20 cellular contexts compared by ENCODE assay signal in the genomic region with DNA sequence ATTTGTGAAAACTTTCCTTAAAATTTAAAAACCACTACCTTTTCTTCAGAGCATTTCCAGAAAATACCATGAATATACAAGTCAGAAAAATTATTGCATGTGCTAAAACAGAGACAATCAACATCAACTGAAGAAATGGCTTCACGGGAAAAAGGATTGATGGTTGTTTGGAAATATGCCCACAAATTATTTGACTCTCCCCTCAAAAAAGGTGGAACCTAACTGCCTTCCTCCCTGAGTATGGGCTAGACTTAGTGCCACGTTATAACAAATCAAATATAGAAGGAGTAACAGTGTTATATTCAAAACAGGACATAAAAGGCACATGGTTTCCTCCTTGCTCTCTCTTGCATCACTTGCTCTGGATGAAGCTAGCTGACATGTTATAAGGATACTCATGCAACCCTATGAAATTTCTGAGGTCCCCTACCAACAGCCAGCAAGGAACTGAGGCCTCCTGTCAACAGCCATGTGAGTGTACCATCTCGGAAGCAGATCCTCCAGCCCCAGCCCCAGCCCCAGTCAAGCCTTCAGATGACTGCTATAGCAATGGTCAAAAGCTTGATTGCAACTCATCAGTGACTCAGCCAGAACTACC. TPM values are rescaled to one million over a fixed set of nuclear protein-coding genes. Genes with fewer than 3 reads are reported as not detected.
DNase-seq lines count a peak whose midpoint lies in the region; ATAC-seq and TF ChIP-seq lines count a peak whose summit lies in the region.
"Had no signal": no experiment of that assay in that cellular context is flagged by ENCODE, and none has a peak within 500 bp of the region (broad histone marks: within the 10 kb centered on the region; RNA-seq: fewer than 3 reads in every experiment).

No MANE protein-coding gene starts in this region.

- H3K27me3 Mint-ChIP-seq in activated T-cell treated with anti-CD3 and anti-CD28 coated beads, Interleukin-2, amount 50 U/mL, for 72 hours (ENCODE audit: low read depth): no peaks in the 10 kb centered on the region
- H3K27me3 Mint-ChIP-seq in activated B cell treated with CpG ODN at 0.5 μM for 24 hours: no peaks in the 10 kb centered on the region

- peak overlapping the region in 1 of 2 donors; percentile 32 for H3K4me3 Mint-ChIP-seq in activated T-cell treated with anti-CD3 and anti-CD28 coated beads, Interleukin-2, amount 50 U/mL, for 72 hours
- no peak overlapping the region for H3K4me3 Mint-ChIP-seq in activated B cell treated with CpG ODN at 0.5 μM for 24 hours

- no peak overlapping the region for H3K4me3 ChIP-seq in fibroblast of villous mesenchyme (ENCODE audit: low read depth, low read length)
- no peak overlapping the region for H3K4me3 ChIP-seq in dorsolateral prefrontal cortex
- H3K4me3 ChIP-seq in tibial artery: no peak overlapping the region
- H3K4me3 ChIP-seq: GM23248, MG63 had no signal

- CTCF ChIA-PET in activated B cell treated with CpG ODN at 0.5 μM for 24 hours (lab: Charles Lee): no interaction called here

- intact Hi-C loops in activated B cell treated with CpG ODN at 0.5 μM for 24 hours (cut with micrococcal nuclease) (no loop called here), dorsolateral prefrontal cortex (cut with DNase I) (no loop called here), tibial artery (cut with DNase I; ENCODE audit: low total_unique reads) (loop anchor here (10.0 kb wide), 1 partner anchor 74 kb away; a partner anchor contains a TSS)

- H3K36me3 ChIP-seq in tibial artery: no peaks in the 10 kb centered on the region
- H3K36me3 ChIP-seq: MG63 had no signal

- DNase-seq in activated T-cell treated with anti-CD3 and anti-CD28 coated beads, Interleukin-2, amount 50 U/mL, for 72 hours: peak; percentile 6 to 8
- no peak for DNase-seq in activated T-cell treated with anti-CD3 and anti-CD28 coated beads for 4 hours
- peak; percentile 16 for DNase-seq in LoVo (ENCODE audit: low spot score)
- DNase-seq in activated B cell treated with CpG ODN at 0.5 μM for 24 hours: no peak
- peak; percentile 6 for DNase-seq in fibroblast of villous mesenchyme (ENCODE audit: low read depth)
- no peak for DNase-seq in dorsolateral prefrontal cortex
- DNase-seq in tibial artery: no peak
- DNase-seq: DMS153, DND-41, GM23248, H7, KBM-7, MG63, NCI-H1105 treated with DMSO at 0.1 percent for 48 hours, NCI-H146, NCI-H1930, NCI-H2107, NCI-H446 treated with DMSO at 0.1 percent for 48 hours, NCI-H526 treated with DMSO at 0.1 percent for 48 hours, SK-N-SH had no signal

- H3K9me3 ChIP-seq in tibial artery: peaks cover 0 to 5% (median 0%) of the 10 kb centered on the region in 3 donors
- H3K9me3 ChIP-seq: MG63, SK-N-SH had no signal

- TF ChIP-seq CTCF in activated B cell treated with CpG ODN at 0.5 μM for 24 hours (IDR thresholded peaks at IDR 0.05) (no peak), fibroblast of villous mesenchyme (IDR thresholded peaks at IDR 0.05; ENCODE audit: insufficient read depth, low read depth, low read length) (no peak), dorsolateral prefrontal cortex (IDR thresholded peaks at IDR 0.05 in 54 of 56, conservative IDR thresholded peaks at IDR 0.05 in 2 of 56; ENCODE audit: low read depth in 1 of 56, partially characterized antibody in 56 of 56) (no peak), tibial artery (IDR thresholded peaks at IDR 0.05) (no peak)

- H3K27me3 ChIP-seq in dorsolateral prefrontal cortex (no peaks in the 10 kb centered on the region), tibial artery (no peaks in the 10 kb centered on the region)
- H3K27me3 ChIP-seq: MG63 had no signal

- no peaks in the 10 kb centered on the region for H3K4me1 ChIP-seq in tibial artery

- peak; percentile 71 to 82 for ATAC-seq in activated T-cell treated with anti-CD3 and anti-CD28 coated beads, Interleukin-2, amount 50 U/mL, for 72 hours (replicated peaks in 1 of 2)
- no peak for ATAC-seq in activated B cell treated with CpG ODN at 0.5 μM for 24 hours (ENCODE audit: low read depth)

- H3K27ac ChIP-seq in dorsolateral prefrontal cortex: no peak overlapping the region
- no peak overlapping the region for H3K27ac ChIP-seq in tibial artery
- H3K27ac ChIP-seq: GM23248 had no signal

- peaks cover 1 to 5% of the 10 kb centered on the region in 2 donors for H3K36me3 Mint-ChIP-seq in activated T-cell treated with anti-CD3 and anti-CD28 coated beads, Interleukin-2, amount 50 U/mL, for 72 hours (ENCODE audit: insufficient read depth in 2 of 2)
- no peaks in the 10 kb centered on the region for H3K36me3 Mint-ChIP-seq in activated B cell treated with CpG ODN at 0.5 μM for 24 hours (ENCODE audit: low read depth)

- peaks cover 27% of the 10 kb centered on the region for H3K4me1 Mint-ChIP-seq in activated T-cell treated with anti-CD3 and anti-CD28 coated beads, Interleukin-2, amount 50 U/mL, for 72 hours (ENCODE audit: low read depth)
- peaks cover 20% of the 10 kb centered on the region for H3K4me1 Mint-ChIP-seq in activated B cell treated with CpG ODN at 0.5 μM for 24 hours

- peaks cover 2 to 4% of the 10 kb centered on the region in 2 donors for H3K9me3 Mint-ChIP-seq in activated T-cell treated with anti-CD3 and anti-CD28 coated beads, Interleukin-2, amount 50 U/mL, for 72 hours
- H3K9me3 Mint-ChIP-seq in activated B cell treated with CpG ODN at 0.5 μM for 24 hours: peaks cover 3% of the 10 kb centered on the region

- POLR2A ChIA-PET in activated B cell treated with CpG ODN at 0.5 μM for 24 hours (lab: Charles Lee): no interaction called here

- peak overlapping the region; percentile 56 for H3K27ac Mint-ChIP-seq in activated T-cell treated with anti-CD3 and anti-CD28 coated beads, Interleukin-2, amount 50 U/mL, for 72 hours
- H3K27ac Mint-ChIP-seq in activated B cell treated with CpG ODN at 0.5 μM for 24 hours: peak overlapping the region; percentile 18

RNA-seq across cellular contexts. Expression of a gene that starts 8.4 kb away (rescaled TPM):
- 10 to 100 TPM; 19.8 to 24.9 TPM for total RNA-seq in activated T-cell treated with anti-CD3 and anti-CD28 coated beads, Interleukin-2, amount 50 U/mL, for 72 hours
- total RNA-seq in activated B cell treated with CpG ODN at 0.5 μM for 24 hours: 19.4 and 25.7 TPM in 2 replicates
- total RNA-seq in fibroblast of villous mesenchyme: 8.7 and 12.1 TPM in 2 replicates
- 100 to 1,000 TPM in 1 of 120 experiments, 10 to 100 TPM in 119; 34.8 to 100 (median 67.6) TPM for total RNA-seq in dorsolateral prefrontal cortex

Comparison
In these comparisons a context has a peak if more than half of its experiments do, and no peak if none do; other contexts are left out.
1. DNase-seq: peak in activated T-cell treated with anti-CD3 and anti-CD28 coated beads, Interleukin-2, amount 50 U/mL, for 72 hours (2 of 2), LoVo (single experiment) and fibroblast of villous mesenchyme (single experiment); none in activated T-cell treated with anti-CD3 and anti-CD28 coated beads for 4 hours (single experiment), activated B cell treated with CpG ODN at 0.5 μM for 24 hours (single experiment), dorsolateral prefrontal cortex (0 of 10) and tibial artery (0 of 2).